8 cellular contexts compared by ENCODE assay signal in genomic region chr10:119871881-119872609, GRCh38. TPM values are rescaled to one million over a fixed set of nuclear protein-coding genes. Genes with fewer than 3 reads are reported as not detected.
DNase-seq lines count a peak whose midpoint lies in the region; ATAC-seq, FAIRE-seq and TF ChIP-seq lines count a peak whose summit lies in the region.

No MANE protein-coding gene starts in this region.

- H4K20me1 ChIP-seq in PC-3 (ENCODE audit: low read length), result peaks cover 31% of the 10 kb centered on the region

- DNase-seq in BE2C, result peak; percentile 36
- peak; percentile 41 for DNase-seq in PC-3
- peak; percentile 40 for DNase-seq in glomerular visceral epithelial cell (ENCODE audit: extremely low spot score)
- DNase-seq in pancreas, result peak; percentile 68 to 90 (median 76)
- peak; percentile 88 to 92 for DNase-seq in upper lobe of left lung

- H3K9me3 ChIP-seq in BE2C (no peaks in the 10 kb centered on the region), PC-3 (ENCODE audit: low read length) (no peaks in the 10 kb centered on the region), pancreas (no peaks in the 10 kb centered on the region), upper lobe of left lung (no peaks in the 10 kb centered on the region)

- no peaks in the 10 kb centered on the region for H3K9me2 ChIP-seq in PC-3 (replicated peaks; ENCODE audit: low read length)

- no peak overlapping the region for H2AFZ ChIP-seq in PC-3 (ENCODE audit: low read length)

- no peaks in the 10 kb centered on the region for H3K27me3 ChIP-seq in BE2C
- no peaks in the 10 kb centered on the region for H3K27me3 ChIP-seq in PC-3 (ENCODE audit: low read length)
- H3K27me3 ChIP-seq in pancreas, result no peaks in the 10 kb centered on the region
- no peaks in the 10 kb centered on the region for H3K27me3 ChIP-seq in upper lobe of left lung

- peak overlapping the region; percentile 95 for H3K4me2 ChIP-seq in PC-3 (ENCODE audit: low read length)

- H3K4me1 ChIP-seq in BE2C (peaks cover 2% of the 10 kb centered on the region; the same call in 1 of the 2 replicates), PC-3 (ENCODE audit: insufficient read depth, low read length) (peaks cover 9% of the 10 kb centered on the region; the same call in 1 of the 2 replicates), pancreas (peaks cover 0 to 23% (median 8%) of the 10 kb centered on the region in 3 donors), upper lobe of left lung (peaks cover 22 to 48% (median 30%) of the 10 kb centered on the region in 4 donors)

- BruUV-seq in PC-3 (replicated peaks; lab: Mats Ljungman, UMichigan), result no TSS peak

- 0 to 1% methylated on average over 34 to 56 of the region's 56 CpGs for WGBS in pancreas, 2 donors
- WGBS in upper lobe of left lung, 2 donors, result 0 to 1% methylated on average over 5 to 23 of the region's 56 CpGs

- H3K9me3 Mint-ChIP-seq in activated T-helper 17 cell treated with anti-CD3 and anti-CD28 coated beads, Interleukin-2, amount 50 U/mL, for 72 hours, result no peaks in the 10 kb centered on the region

- no peak for FAIRE-seq in pancreas (lab: Jason Lieb, UNC)

- ATAC-seq in GM19043 (IDR thresholded peaks at IDR 0.05; ENCODE audit: low read depth, unreplicated experiment) (peak; percentile 31), HG03342 (IDR thresholded peaks at IDR 0.05; ENCODE audit: unreplicated experiment) (peak; percentile 36), PC-3 (peak; percentile 54), pancreas (peak; percentile 56 to 70 (median 68)), upper lobe of left lung (ENCODE audit: low FRiP score in 2 of 2) (peak; percentile 48 to 62)
- peak; percentile 41 for ATAC-seq in activated T-helper 17 cell treated with anti-CD3 and anti-CD28 coated beads, Interleukin-2, amount 50 U/mL, for 72 hours (replicated peaks)

- H3K9ac ChIP-seq in PC-3 (ENCODE audit: low read length), result peak overlapping the region; percentile 87

- H3K27ac ChIP-seq in PC-3 (ENCODE audit: low read length) (no peak overlapping the region), pancreas (peak overlapping the region; percentile 58 to 87 (median 79)), upper lobe of left lung (peak overlapping the region; percentile 88 to 96 (median 91))

- H3K79me2 ChIP-seq in PC-3 (ENCODE audit: low read length), result peaks cover 51% of the 10 kb centered on the region

- H3K27me3 Mint-ChIP-seq in activated T-helper 17 cell treated with anti-CD3 and anti-CD28 coated beads, Interleukin-2, amount 50 U/mL, for 72 hours, result no peaks in the 10 kb centered on the region

- no peaks in the 10 kb centered on the region for H3F3A ChIP-seq in PC-3 (ENCODE audit: low read length, unreplicated experiment)

- TF ChIP-seq POLR2A in upper lobe of left lung (IDR thresholded peaks at IDR 0.05), result no peak

- H3K36me3 ChIP-seq in BE2C (no peaks in the 10 kb centered on the region; the same call in 1 of the 2 replicates), PC-3 (ENCODE audit: low read depth, low read length) (no peaks in the 10 kb centered on the region), pancreas (no peaks in the 10 kb centered on the region), upper lobe of left lung (no peaks in the 10 kb centered on the region)

- TF ChIP-seq EP300 in upper lobe of left lung (IDR thresholded peaks at IDR 0.05), result no peak

- peaks cover 29% of the 10 kb centered on the region for H3K4me1 Mint-ChIP-seq in activated T-helper 17 cell treated with anti-CD3 and anti-CD28 coated beads, Interleukin-2, amount 50 U/mL, for 72 hours

- POLR2A ChIA-PET in PC-3 (lab: Charles Lee; ENCODE audit: unreplicated experiment), result interaction anchor here (0.5 to 0.7 kb wide), 3 partner anchors 11 to 197 kb away, joined by 3 to 5 read pairs (median 5); no protein-coding TSS in a partner anchor

- peaks cover 30% of the 10 kb centered on the region for H3K36me3 Mint-ChIP-seq in activated T-helper 17 cell treated with anti-CD3 and anti-CD28 coated beads, Interleukin-2, amount 50 U/mL, for 72 hours (ENCODE audit: low read depth)

- peak overlapping the region; percentile 88 for H3K27ac Mint-ChIP-seq in activated T-helper 17 cell treated with anti-CD3 and anti-CD28 coated beads, Interleukin-2, amount 50 U/mL, for 72 hours

- no peak for TF ChIP-seq CTCF in BE2C (IDR thresholded peaks at IDR 0.05; ENCODE audit: low read depth, low read length)
- no peak for TF ChIP-seq CTCF in PC-3 (conservative IDR thresholded peaks at IDR 0.05; ENCODE audit: low read depth, low read length)
- no peak for TF ChIP-seq CTCF in pancreas (IDR thresholded peaks at IDR 0.05)
- no peak for TF ChIP-seq CTCF in upper lobe of left lung (IDR thresholded peaks at IDR 0.05)

- peak overlapping the region; percentile 90 for H3K4me3 ChIP-seq in BE2C (ENCODE audit: low read depth, low read length)
- peak overlapping the region; percentile 94 for H3K4me3 ChIP-seq in PC-3 (ENCODE audit: low read length)
- peak overlapping the region; percentile 65 to 94 (median 75) for H3K4me3 ChIP-seq in pancreas
- H3K4me3 ChIP-seq in upper lobe of left lung, result peak overlapping the region; percentile 63 to 98 (median 75)

- intact Hi-C loops in PC-3 (cut with micrococcal nuclease), result loop anchor here (1.0 to 5.0 kb wide), 2 partner anchors 20 to 185 kb away; partner anchors contain the start of gene SEC23IP
- intact Hi-C loops in pancreas (cut with DNase I), result no loop called here

- CTCF ChIA-PET in PC-3 (lab: Charles Lee), result no interaction called here

- peak overlapping the region; percentile 97 for H3K4me3 Mint-ChIP-seq in activated T-helper 17 cell treated with anti-CD3 and anti-CD28 coated beads, Interleukin-2, amount 50 U/mL, for 72 hours

RNA-seq across cellular contexts. Expression of gene MCMBP, which starts 0.6 kb away (rescaled TPM):
- polyA plus RNA-seq in BE2C (2012; ENCODE audit: insufficient read depth, insufficient read length, low read depth), result 39.7 TPM
- total RNA-seq in PC-3 (2014; rRNA removed), result 34.7 and 36.1 TPM in 2 replicates
- total RNA-seq in activated T-helper 17 cell treated with anti-CD3 and anti-CD28 coated beads, Interleukin-2, amount 50 U/mL, for 72 hours, result 10 to 100 TPM; 61.2 to 98.8 TPM
- total RNA-seq in pancreas, result 10 to 100 TPM; 13.6 to 22.8 (median 16.4) TPM
- 10 to 100 TPM in 1 of 2 donors, 1 to 10 TPM in 1; 7.5 to 14.4 TPM for polyA plus RNA-seq in pancreas
- 10 to 100 TPM; 31.2 to 60.8 (median 50.7) TPM for total RNA-seq in upper lobe of left lung

RNA-seq across cellular contexts. Expression of gene SEC23IP, which starts 20.5 kb away (rescaled TPM):
- polyA plus RNA-seq in BE2C (2012; ENCODE audit: insufficient read depth, insufficient read length, low read depth), result 72.3 TPM
- total RNA-seq in PC-3 (2014; rRNA removed), result 39.3 and 42.7 TPM in 2 replicates
- 10 to 100 TPM; 53.9 to 97.4 TPM for total RNA-seq in activated T-helper 17 cell treated with anti-CD3 and anti-CD28 coated beads, Interleukin-2, amount 50 U/mL, for 72 hours
- 10 to 100 TPM; 15.0 to 32.8 (median 23.1) TPM for total RNA-seq in pancreas
- 1 to 10 TPM; 5.5 to 7.8 TPM for polyA plus RNA-seq in pancreas
- 10 to 100 TPM; 13.4 to 60.8 (median 40.4) TPM for total RNA-seq in upper lobe of left lung

Comparison
In these comparisons a context has a peak if more than half of its experiments do, and no peak if none do; other contexts are left out.
1. DNase-seq: peak in every context shown above with its lines; median percentile 90 in upper lobe of left lung; 76 in pancreas; 41 in PC-3; 40 in glomerular visceral epithelial cell; 36 in BE2C.